Comparison of ENCODE assay signal across 8 cellular contexts in the genomic region with DNA sequence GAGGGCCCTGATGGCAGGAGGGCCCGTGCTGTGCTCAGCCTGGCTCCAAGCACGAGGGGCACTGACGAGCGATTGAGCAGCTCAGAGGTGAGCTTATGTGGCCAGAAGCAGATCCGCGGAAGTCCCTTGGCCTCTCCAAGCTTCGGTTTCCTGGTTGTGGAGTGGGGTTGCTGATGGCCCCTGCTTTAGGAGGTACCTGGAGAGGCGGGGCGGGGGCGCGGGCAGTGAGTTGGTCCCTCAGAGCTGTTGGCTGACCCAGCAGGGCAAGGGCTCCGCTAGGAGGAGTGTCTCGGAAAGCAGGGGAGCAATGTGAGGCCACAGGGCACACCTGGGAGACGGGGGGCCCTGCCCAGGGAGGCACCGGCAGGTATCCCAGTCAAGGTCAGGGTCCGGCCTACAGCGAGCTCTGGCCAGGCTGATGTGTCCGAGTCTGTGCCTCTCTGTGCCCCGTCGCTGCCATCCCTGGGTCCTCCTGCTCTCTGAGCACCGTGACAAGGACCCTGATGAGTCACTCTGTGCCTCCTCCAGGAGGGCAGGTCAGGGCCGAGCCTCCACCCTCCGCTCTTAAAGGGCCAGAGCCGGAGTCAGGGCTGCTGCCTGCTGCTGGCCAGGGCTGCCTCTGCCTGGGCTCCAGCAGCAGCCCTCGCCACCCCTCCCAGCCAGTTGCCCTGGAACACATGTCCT. TPM values are rescaled to one million over a fixed set of nuclear protein-coding genes. Genes with fewer than 3 reads are reported as not detected.
DNase-seq lines count a peak whose midpoint lies in the region; ATAC-seq lines count a peak whose summit lies in the region.

No MANE protein-coding gene starts in this region.

- DNase-seq in HuH-7.5 (ENCODE audit: low spot score) (peak; percentile 97), T47D (ENCODE audit: low read depth in 1 of 2, low spot score in 1 of 2) (peak; percentile 88 to 97), left colon (peak; percentile 78 to 86), activated T-cell treated with anti-CD3 and anti-CD28 coated beads for 4 hours (no peak)
- DNase-seq in stimulated activated CD4-positive, alpha-beta T cell treated with anti-CD3 and anti-CD28 coated beads, Interleukin-2, amount 100 ng/mL, for 24 hours: no peak

- H3K9ac ChIP-seq in BLaER1: no peak overlapping the region

- 0 out of 2 replicates have a peak, but pooled peaks cover 5% of the 10 kb centered on the region for H3K36me3 ChIP-seq in BLaER1

- H3K4me3 ChIP-seq in BLaER1: no peak overlapping the region

- intact Hi-C loops in left colon (cut with DNase I, micrococcal nuclease): no loop called here

- in situ Hi-C loops in T47D (cut with HindIII; ENCODE audit: low pct_unique_long_range_greater_than_20kb, low sequenced_read_pairs): no loop called here

- H3K4me1 ChIP-seq in BLaER1: peaks cover 88% of the 10 kb centered on the region

- H3K27me3 ChIP-seq in BLaER1: no peaks in the 10 kb centered on the region

- H3K9me3 ChIP-seq in BLaER1: no peaks in the 10 kb centered on the region

- H4K20me1 ChIP-seq in BLaER1: peaks cover 100% of the 10 kb centered on the region

- ATAC-seq in left colon (peak; percentile 93), GM18502 (IDR thresholded peaks at IDR 0.05; ENCODE audit: poor library complexity, unreplicated experiment) (no peak), GM21367 (IDR thresholded peaks at IDR 0.05; ENCODE audit: unreplicated experiment) (no peak)

- H3K27ac ChIP-seq in BLaER1: no peak overlapping the region

- H3K4me2 ChIP-seq in BLaER1: peak overlapping the region; percentile 48; the same call in 1 of the 2 replicates

RNA-seq across cellular contexts. Expression of gene NCS1, which starts 14.8 kb away (rescaled TPM):
- total RNA-seq in left colon: 10 to 100 TPM in 1 of 2 donors, 1 to 10 TPM in 1; 2.1 to 23.7 TPM

Comparison
In these comparisons a context has a peak if more than half of its experiments do, and no peak if none do; other contexts are left out.
1. DNase-seq: peak in HuH-7.5 (single experiment), T47D (2 of 2) and left colon (2 of 2); none in stimulated activated CD4-positive, alpha-beta T cell treated with anti-CD3 and anti-CD28 coated beads, Interleukin-2, amount 100 ng/mL, for 24 hours (0 of 2) and activated T-cell treated with anti-CD3 and anti-CD28 coated beads for 4 hours (single experiment).